In the genomic region with DNA sequence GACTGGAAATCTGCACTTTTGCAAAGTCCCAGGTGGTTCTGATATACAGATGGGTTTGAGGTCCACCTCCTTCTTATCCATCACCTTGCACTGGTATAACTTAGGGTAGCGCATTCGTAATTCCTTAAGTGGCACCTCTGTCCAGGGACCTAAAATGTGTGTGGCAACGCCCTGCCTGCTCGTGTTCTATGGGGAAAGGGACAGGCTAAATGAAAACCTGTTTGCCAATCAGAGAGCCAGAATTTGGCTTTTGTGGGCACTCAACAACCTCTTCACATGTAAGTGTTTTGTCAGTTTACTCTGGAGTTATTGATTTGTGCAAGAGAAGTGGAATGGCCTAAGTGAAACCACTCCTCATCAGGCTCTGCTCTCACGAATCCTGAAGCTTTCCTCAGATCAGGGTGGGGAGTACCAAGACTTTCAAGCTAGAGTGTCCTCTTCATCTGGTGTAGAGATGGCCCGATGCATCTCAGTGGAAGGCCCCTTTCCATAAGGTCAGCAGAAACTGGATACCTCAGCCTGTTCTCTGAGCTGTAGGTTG, we compare ENCODE assay signal across 22 cellular contexts.
"Had no signal": no experiment of that assay in that cellular context is flagged by ENCODE, and none has a peak within 500 bp of the region (broad histone marks: within the 10 kb centered on the region; RNA-seq: fewer than 3 reads in every experiment).

No MANE protein-coding gene starts in this region.

- H3K36me3 ChIP-seq: breast epithelium, Peyer's patch, SJSA1 had no signal

- H3K4me3 ChIP-seq: breast epithelium, Peyer's patch, SJSA1 had no signal

- DNase-seq: activated CD4-positive, alpha-beta T cell treated with anti-CD3 and anti-CD28 coated beads for 48 hours; activated CD4-positive, alpha-beta T cell treated with anti-CD3 and anti-CD28 coated beads, Interleukin-2, amount 50 U/mL, for 4 hours; activated CD4-positive, CD25-positive, alpha-beta regulatory T cell treated with anti-CD3 and anti-CD28 coated beads, Interleukin-2, amount 50 U/mL, for 72 hours; activated CD8-positive, alpha-beta memory T cell treated with anti-CD3 and anti-CD28 coated beads, Interleukin-2, amount 10 ng/mL, durations not matched to agents 7 days and 5 days; activated effector memory CD4-positive, alpha-beta T cell treated with Interleukin-2 at 50 U/mL for 16 hours; activated naive CD4-positive, alpha-beta T cell; activated T-cell treated with anti-CD3 and anti-CD28 coated beads, Interleukin-2, amount 50 U/mL, for 24 hours; aorta; central memory CD4-positive, alpha-beta T cell; NCI-H1092; NCI-H1417 treated with DMSO at 0.1 percent for 48 hours; NCI-H1694; NCI-H446; NCI-H526; NCI-H82; Peyer's patch; SHP77 had no signal

- H3K9me3 ChIP-seq: breast epithelium, Peyer's patch, SJSA1 had no signal

- H3K27me3 ChIP-seq: breast epithelium, Peyer's patch, SJSA1 had no signal

- ATAC-seq: activated CD8-positive, alpha-beta memory T cell treated with anti-CD3 and anti-CD28 coated beads, Interleukin-2, amount 10 ng/mL, durations not matched to agents 7 days and 5 days; SK-N-SH treated with all-trans-retinoic acid at 6 μM for 48 hours; WTC11 had no signal

- H3K4me1 ChIP-seq: breast epithelium, SJSA1 had no signal

- H3K27ac ChIP-seq: breast epithelium, KMS-11, Peyer's patch, SJSA1 had no signal
